Comparison of ENCODE assay signal across 10 cellular contexts in genomic region chr4:52103314-52103713, GRCh38. TPM values are rescaled to one million over a fixed set of nuclear protein-coding genes. Genes with fewer than 3 reads are reported as not detected.
DNase-seq lines count a peak whose midpoint lies in the region; ATAC-seq and TF ChIP-seq lines count a peak whose summit lies in the region.
"Had no signal": no experiment of that assay in that cellular context is flagged by ENCODE, and none has a peak within 500 bp of the region (broad histone marks: within the 10 kb centered on the region; RNA-seq: fewer than 3 reads in every experiment).

No MANE protein-coding gene starts in this region.

- no peak overlapping the region for H3K56ac ChIP-seq in mesendoderm (ENCODE audit: low read length)

- H2BK120ac ChIP-seq in mesendoderm (ENCODE audit: low read depth, low read length), result no peak overlapping the region

- no peaks in the 10 kb centered on the region for H3K79me2 ChIP-seq in mesendoderm (ENCODE audit: control insufficient read depth, insufficient read depth, low read length)

- no peak overlapping the region for H3K4me2 ChIP-seq in mesendoderm (ENCODE audit: low read length)

- no peaks in the 10 kb centered on the region for H3K36me3 Mint-ChIP-seq in Caco-2 (ENCODE audit: insufficient read depth, unreplicated experiment)
- H3K36me3 Mint-ChIP-seq in stimulated activated naive B cell treated with anti-CD40 and anti-IgM and Interleukin-4, amounts not matched to agents 10 μg/mL and 1 μg/mL and 100 μg/mL, for 72 hours, result no peaks in the 10 kb centered on the region
- H3K36me3 Mint-ChIP-seq: IgD-negative memory B cell had no signal

- no CpG with 5 or more reads among the region's 1 CpG for WGBS in mesendoderm (ENCODE audit: extremely low coverage, insufficient coverage, low lambda C conversion rate)

- H3K4ac ChIP-seq in mesendoderm (ENCODE audit: low read depth, low read length), result no peak overlapping the region

- peak in 1 of 2 experiments; percentile 20 for TF ChIP-seq CTCF in Caco-2 (IDR thresholded peaks at IDR 0.05; ENCODE audit: insufficient read depth in 1 of 2, low read depth in 1 of 2, low read length in 1 of 2, severe bottlenecking in 1 of 2, unreplicated experiment in 1 of 2)

- H3K27me3 Mint-ChIP-seq in Caco-2 (ENCODE audit: insufficient read depth, unreplicated experiment), result no peaks in the 10 kb centered on the region
- no peaks in the 10 kb centered on the region for H3K27me3 Mint-ChIP-seq in stimulated activated naive B cell treated with anti-CD40 and anti-IgM and Interleukin-4, amounts not matched to agents 10 μg/mL and 1 μg/mL and 100 μg/mL, for 72 hours
- H3K27me3 Mint-ChIP-seq: IgD-negative memory B cell had no signal

- H3K4me1 ChIP-seq in mesendoderm (ENCODE audit: control insufficient read depth, low read depth, low read length) (no peaks in the 10 kb centered on the region), Caco-2 (no peaks in the 10 kb centered on the region)

- intact Hi-C loops in posterior cingulate gyrus (cut with DNase I) (no loop called here), Caco-2 (cut with micrococcal nuclease; ENCODE audit: unreplicated experiment) (loop anchor here (10.0 kb wide), 1 partner anchor 131 kb away; no protein-coding TSS in a partner anchor)

- no peak overlapping the region for H3K18ac ChIP-seq in mesendoderm (ENCODE audit: low read length)

- H3K9me3 Mint-ChIP-seq in Caco-2 (ENCODE audit: unreplicated experiment), result no peaks in the 10 kb centered on the region
- H3K9me3 Mint-ChIP-seq in stimulated activated naive B cell treated with anti-CD40 and anti-IgM and Interleukin-4, amounts not matched to agents 10 μg/mL and 1 μg/mL and 100 μg/mL, for 72 hours, result no peaks in the 10 kb centered on the region
- H3K9me3 Mint-ChIP-seq: IgD-negative memory B cell had no signal

- H3K4me1 Mint-ChIP-seq in Caco-2 (ENCODE audit: low read depth, unreplicated experiment), result no peaks in the 10 kb centered on the region
- H3K4me1 Mint-ChIP-seq in stimulated activated naive B cell treated with anti-CD40 and anti-IgM and Interleukin-4, amounts not matched to agents 10 μg/mL and 1 μg/mL and 100 μg/mL, for 72 hours, result no peaks in the 10 kb centered on the region
- H3K4me1 Mint-ChIP-seq: IgD-negative memory B cell had no signal

- H3K9me3 ChIP-seq in Caco-2, result no peaks in the 10 kb centered on the region
- H3K9me3 ChIP-seq: SJCRH30 had no signal

- H3K23ac ChIP-seq in mesendoderm (ENCODE audit: low read length), result no peak overlapping the region

- H4K5ac ChIP-seq in mesendoderm (ENCODE audit: low read length), result no peak overlapping the region

- no peak overlapping the region for H3K27ac ChIP-seq in mesendoderm (ENCODE audit: low read depth, low read length)
- H3K27ac ChIP-seq: SJCRH30 had no signal

- no peak overlapping the region for H3K9ac ChIP-seq in mesendoderm (ENCODE audit: low read length)

- no peak overlapping the region for H4K8ac ChIP-seq in mesendoderm (ENCODE audit: low read depth, low read length)

- CTCF ChIA-PET in Caco-2 (lab: Charles Lee), result no interaction called here

- no TSS peak for BruUV-seq in Caco-2 (replicated peaks; lab: Mats Ljungman, UMichigan)

- no peak overlapping the region for H2BK15ac ChIP-seq in mesendoderm (replicated peaks; ENCODE audit: low read depth)

- POLR2A ChIA-PET in Caco-2 (lab: Charles Lee), result no interaction called here

- no peaks in the 10 kb centered on the region for H3K36me3 ChIP-seq in mesendoderm (ENCODE audit: control insufficient read depth, insufficient read depth, low read length)
- no peaks in the 10 kb centered on the region for H3K36me3 ChIP-seq in Caco-2 (ENCODE audit: control insufficient read depth, insufficient read depth, low read length)
- H3K36me3 ChIP-seq: SJCRH30 had no signal

- H3K4me3 Mint-ChIP-seq in Caco-2 (ENCODE audit: unreplicated experiment), result no peak overlapping the region
- H3K4me3 Mint-ChIP-seq in stimulated activated naive B cell treated with anti-CD40 and anti-IgM and Interleukin-4, amounts not matched to agents 10 μg/mL and 1 μg/mL and 100 μg/mL, for 72 hours, result no peak overlapping the region
- H3K4me3 Mint-ChIP-seq: IgD-negative memory B cell had no signal

- H2AK5ac ChIP-seq in mesendoderm (ENCODE audit: low read length), result no peak overlapping the region

- H2BK5ac ChIP-seq in mesendoderm (ENCODE audit: low read length), result no peak overlapping the region

- H3K27me3 ChIP-seq in mesendoderm (ENCODE audit: insufficient read depth, low read length, poor library complexity) (no peaks in the 10 kb centered on the region), Caco-2 (replicated peaks; ENCODE audit: control insufficient read depth, insufficient read depth, low read length) (no peaks in the 10 kb centered on the region)

- H3K79me1 ChIP-seq in mesendoderm (ENCODE audit: low read length), result no peaks in the 10 kb centered on the region

- no peak overlapping the region for H3K27ac Mint-ChIP-seq in Caco-2 (ENCODE audit: unreplicated experiment)
- no peak overlapping the region for H3K27ac Mint-ChIP-seq in stimulated activated naive B cell treated with anti-CD40 and anti-IgM and Interleukin-4, amounts not matched to agents 10 μg/mL and 1 μg/mL and 100 μg/mL, for 72 hours
- H3K27ac Mint-ChIP-seq: IgD-negative memory B cell had no signal

- H3K4me3 ChIP-seq in mesendoderm (ENCODE audit: low read length), result no peak overlapping the region
- no peak overlapping the region for H3K4me3 ChIP-seq in Caco-2 (ENCODE audit: low read depth, low read length)
- H3K4me3 ChIP-seq: SJCRH30 had no signal

- ATAC-seq in stimulated activated naive B cell treated with anti-CD40 and anti-IgM and Interleukin-4, amounts not matched to agents 10 μg/mL and 1 μg/mL and 100 μg/mL, for 72 hours (replicated peaks), result no peak

- DNase-seq in DMS114 treated with DMSO at 0.1 percent for 48 hours (lab: John Stamatoyannopoulos, UW; ENCODE audit: unreplicated experiment) (peak; percentile 31), MV-4-11 (lab: John Stamatoyannopoulos, UW) (peak; percentile 10), cerebellar cortex (ENCODE audit: low spot score) (peak; percentile 11), mesendoderm (peak; percentile 61), putamen (ENCODE audit: low spot score) (no peak), posterior cingulate gyrus (no peak), Caco-2 (no peak)
- no peak for DNase-seq in stimulated activated naive B cell treated with anti-CD40 and anti-IgM and Interleukin-4, amounts not matched to agents 10 μg/mL and 1 μg/mL and 100 μg/mL, for 72 hours

RNA-seq across cellular contexts. Expression of gene SPATA18, which starts 52.2 kb away (rescaled TPM):
- polyA plus RNA-seq in mesendoderm (2013, experiment 1 of 2), result 0.60 TPM
- 0.80 TPM for polyA plus RNA-seq in mesendoderm (2013, experiment 2 of 2)
- total RNA-seq in Caco-2 (2022), result not detected in 2 replicates
- total RNA-seq: SJCRH30 had no signal

Comparison
In these comparisons a context has a peak if more than half of its experiments do, and no peak if none do; other contexts are left out.
1. DNase-seq: peak in DMS114 treated with DMSO at 0.1 percent for 48 hours (single experiment), MV-4-11 (single experiment), cerebellar cortex (single experiment) and mesendoderm (single experiment); none in putamen (single experiment), posterior cingulate gyrus (0 of 10), Caco-2 (0 of 2) and stimulated activated naive B cell treated with anti-CD40 and anti-IgM and Interleukin-4, amounts not matched to agents 10 μg/mL and 1 μg/mL and 100 μg/mL, for 72 hours (single experiment).